19 cellular contexts compared by ENCODE assay signal in the genomic region with DNA sequence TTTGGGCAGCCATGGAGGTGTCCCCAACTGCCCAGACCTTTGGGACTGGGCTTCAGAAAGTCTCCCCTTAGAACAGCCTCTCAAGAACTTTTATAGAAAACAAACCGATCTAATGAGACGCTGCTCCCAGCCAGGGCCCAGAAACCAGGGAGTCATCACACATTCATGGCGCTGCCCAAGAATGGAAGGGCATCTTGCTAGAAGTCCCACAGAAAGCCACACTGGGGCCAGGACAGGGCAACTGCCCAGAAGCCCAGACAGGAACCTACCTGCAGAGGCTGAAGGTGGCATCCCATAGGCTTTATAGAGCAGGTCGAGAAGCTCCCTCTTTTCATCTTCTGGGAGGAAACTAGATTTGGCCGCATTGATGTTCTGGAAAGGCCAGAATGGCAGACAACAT. TPM values are rescaled to one million over a fixed set of nuclear protein-coding genes. Genes with fewer than 3 reads are reported as not detected.
DNase-seq lines count a peak whose midpoint lies in the region; ATAC-seq and TF ChIP-seq lines count a peak whose summit lies in the region.
"Had no signal": no experiment of that assay in that cellular context is flagged by ENCODE, and none has a peak within 500 bp of the region (broad histone marks: within the 10 kb centered on the region; RNA-seq: fewer than 3 reads in every experiment).

No MANE protein-coding gene starts in this region.

- TF ChIP-seq CTCF in OCI-LY3 (IDR thresholded peaks at IDR 0.05; ENCODE audit: low read depth, low read length) (no peak), endothelial cell (IDR thresholded peaks at IDR 0.05; ENCODE audit: unreplicated experiment) (no peak), right lobe of liver (IDR thresholded peaks at IDR 0.05) (no peak)

- H3K4me1 ChIP-seq in OCI-LY3 (ENCODE audit: low read length) (no peaks in the 10 kb centered on the region), right lobe of liver (no peaks in the 10 kb centered on the region)

- H3K9me3 ChIP-seq in OCI-LY3 (ENCODE audit: insufficient read depth, low read length) = no peaks in the 10 kb centered on the region
- H3K9me3 ChIP-seq in right lobe of liver = no peaks in the 10 kb centered on the region

- H3K4me3 Mint-ChIP-seq in endothelial cell (ENCODE audit: unreplicated experiment) = peak overlapping the region; percentile 78
- no peak overlapping the region for H3K4me3 Mint-ChIP-seq in stimulated activated memory B cell treated with anti-CD40 and anti-IgM and Interleukin-4, amounts not matched to agents 10 μg/mL and 1 μg/mL and 100 μg/mL, for 72 hours

- H4K20me1 ChIP-seq in OCI-LY3 (ENCODE audit: insufficient read depth, low read length) = peaks cover 49% of the 10 kb centered on the region

- no peak for ATAC-seq in Right ventricle myocardium superior (ENCODE audit: poor library complexity)
- no peak for ATAC-seq in stimulated activated memory B cell treated with anti-CD40 and anti-IgM and Interleukin-4, amounts not matched to agents 10 μg/mL and 1 μg/mL and 100 μg/mL, for 72 hours
- no peak for ATAC-seq in right lobe of liver
- ATAC-seq in GM18519 (IDR thresholded peaks at IDR 0.05; ENCODE audit: low FRiP score, unreplicated experiment) = no peak

- peaks cover 23% of the 10 kb centered on the region for H3K27me3 Mint-ChIP-seq in endothelial cell (ENCODE audit: unreplicated experiment)
- no peaks in the 10 kb centered on the region for H3K27me3 Mint-ChIP-seq in stimulated activated memory B cell treated with anti-CD40 and anti-IgM and Interleukin-4, amounts not matched to agents 10 μg/mL and 1 μg/mL and 100 μg/mL, for 72 hours

- no peak overlapping the region for H3K9ac ChIP-seq in OCI-LY3 (ENCODE audit: low read length)
- H3K9ac ChIP-seq: GM23248 had no signal

- DNase-seq in Right ventricle myocardium superior = peak; percentile 22
- no peak for DNase-seq in cardiac septum (ENCODE audit: low spot score)
- no peak for DNase-seq in endothelial cell (ENCODE audit: low spot score)
- no peak for DNase-seq in right lobe of liver
- no peak for DNase-seq in pons (ENCODE audit: low spot score)
- DNase-seq: Calu3, GM23248, HCEC 1CT, NCI-H1417 treated with DMSO at 0.1 percent for 48 hours, NCI-H1930, NCI-H446, NCI-H69, PC-9 had no signal

- H3K36me3 ChIP-seq in OCI-LY3 (replicated peaks; ENCODE audit: low read depth, low read length) (peaks cover 97% of the 10 kb centered on the region), right lobe of liver (peaks cover 0 to 6% (median under 1%) of the 10 kb centered on the region in 4 donors)

- intact Hi-C loops in Right ventricle myocardium superior (cut with DNase I) (no loop called here), cardiac septum (cut with DNase I) (no loop called here), right lobe of liver (cut with DNase I) (no loop called here)

- H2AFZ ChIP-seq in OCI-LY3 (ENCODE audit: low read depth, low read length) = no peak overlapping the region
- H2AFZ ChIP-seq: GM23248, PC-9 had no signal

- peaks cover 80% of the 10 kb centered on the region for H3K36me3 Mint-ChIP-seq in endothelial cell (ENCODE audit: low read depth, unreplicated experiment)
- H3K36me3 Mint-ChIP-seq in stimulated activated memory B cell treated with anti-CD40 and anti-IgM and Interleukin-4, amounts not matched to agents 10 μg/mL and 1 μg/mL and 100 μg/mL, for 72 hours = peaks cover 72% of the 10 kb centered on the region

- peak overlapping the region; percentile 6 for H3K27ac Mint-ChIP-seq in endothelial cell (ENCODE audit: unreplicated experiment)
- H3K27ac Mint-ChIP-seq in stimulated activated memory B cell treated with anti-CD40 and anti-IgM and Interleukin-4, amounts not matched to agents 10 μg/mL and 1 μg/mL and 100 μg/mL, for 72 hours = peak overlapping the region; percentile 88

- H3K9me3 Mint-ChIP-seq in endothelial cell (ENCODE audit: unreplicated experiment) = no peaks in the 10 kb centered on the region
- H3K9me3 Mint-ChIP-seq in stimulated activated memory B cell treated with anti-CD40 and anti-IgM and Interleukin-4, amounts not matched to agents 10 μg/mL and 1 μg/mL and 100 μg/mL, for 72 hours = no peaks in the 10 kb centered on the region

- H3K27me3 ChIP-seq in OCI-LY3 (ENCODE audit: low read depth, low read length) (no peaks in the 10 kb centered on the region), right lobe of liver (no peaks in the 10 kb centered on the region)

- 93% methylated on average over 5 of the region's 5 CpGs for WGBS in right lobe of liver (ENCODE audit: insufficient coverage, low coverage, low lambda C conversion rate, missing lambda C conversion rate)

- no peak for TF ChIP-seq POLR2A in right lobe of liver (IDR thresholded peaks at IDR 0.05)

- H3K4me2 ChIP-seq in OCI-LY3 (ENCODE audit: low read length) = no peak overlapping the region
- H3K4me2 ChIP-seq: PC-9 had no signal

- H3K4me3 ChIP-seq in OCI-LY3 (ENCODE audit: low read length) = no peak overlapping the region
- no peak overlapping the region for H3K4me3 ChIP-seq in right lobe of liver
- H3K4me3 ChIP-seq: GM23248, PC-9, SK-N-MC had no signal

- peaks cover 7% of the 10 kb centered on the region for H3K4me1 Mint-ChIP-seq in endothelial cell (ENCODE audit: unreplicated experiment)
- peaks cover 52% of the 10 kb centered on the region for H3K4me1 Mint-ChIP-seq in stimulated activated memory B cell treated with anti-CD40 and anti-IgM and Interleukin-4, amounts not matched to agents 10 μg/mL and 1 μg/mL and 100 μg/mL, for 72 hours

- H3K27ac ChIP-seq in OCI-LY3 (ENCODE audit: low read length) (peak overlapping the region; percentile 5), right lobe of liver (no peak overlapping the region)
- H3K27ac ChIP-seq: C4-2B, GM23248, HL-60, PC-9, SK-N-MC had no signal

- H3K79me2 ChIP-seq in OCI-LY3 (ENCODE audit: low read length) = peaks cover 9% of the 10 kb centered on the region

RNA-seq across cellular contexts. Expression of a gene that starts 31.5 kb away (rescaled TPM):
- 8.9 TPM for total RNA-seq in Right ventricle myocardium superior
- 4.1 TPM for total RNA-seq in cardiac septum
- total RNA-seq in endothelial cell (ENCODE audit: unreplicated experiment) = 137 TPM
- total RNA-seq in right lobe of liver = 1 to 10 TPM; 2.2 to 8.6 (median 3.7) TPM

RNA-seq across cellular contexts. Expression of a gene that starts 37.7 kb away (rescaled TPM):
- 180 TPM for total RNA-seq in Right ventricle myocardium superior
- 274 TPM for total RNA-seq in cardiac septum
- total RNA-seq in endothelial cell (ENCODE audit: unreplicated experiment) = 184 TPM
- 10 to 100 TPM; 11.7 to 31.7 (median 21.8) TPM for total RNA-seq in right lobe of liver

Comparison
In these comparisons a context has a peak if more than half of its experiments do, and no peak if none do; other contexts are left out.
1. RNA of a gene that starts 31.5 kb away (total RNA-seq): 137 TPM in endothelial cell (single experiment); 8.9 TPM in Right ventricle myocardium superior (single experiment), 2.2 to 8.6 TPM in right lobe of liver and 4.1 TPM in cardiac septum (single experiment); every median in the first group is over 10 times any median in the second.